Comparison of ENCODE assay signal across 15 cellular contexts in genomic region chr11:95767498-95767897, GRCh38. TPM values are rescaled to one million over a fixed set of nuclear protein-coding genes. Genes with fewer than 3 reads are reported as not detected.
DNase-seq lines count a peak whose midpoint lies in the region; ATAC-seq, FAIRE-seq and TF ChIP-seq lines count a peak whose summit lies in the region.
"Had no signal": no experiment of that assay in that cellular context is flagged by ENCODE, and none has a peak within 500 bp of the region (broad histone marks: within the 10 kb centered on the region; RNA-seq: fewer than 3 reads in every experiment).

No MANE protein-coding gene starts in this region.

- no peaks in the 10 kb centered on the region for H3K36me3 ChIP-seq in IMR-90 (ENCODE audit: control insufficient read depth, insufficient read depth, low read length)
- H3K36me3 ChIP-seq in bronchial epithelial cell (ENCODE audit: control insufficient read depth, insufficient read depth, low read length) = no peaks in the 10 kb centered on the region

- H3K4ac ChIP-seq in IMR-90 (ENCODE audit: low read depth, low read length) = no peak overlapping the region

- no peak overlapping the region for H2BK15ac ChIP-seq in IMR-90 (ENCODE audit: low read depth, low read length)

- H3K4me3 Mint-ChIP-seq in CD14-positive monocyte (peak overlapping the region in 1 of 2 donors; percentile 61), naive B cell (no peak overlapping the region), osteocyte (ENCODE audit: unreplicated experiment) (no peak overlapping the region)
- H3K4me3 Mint-ChIP-seq: activated naive CD4-positive, alpha-beta T cell treated with anti-CD3 and anti-CD28 coated beads, Interleukin-2, amount 10 ng/mL, durations not matched to agents 7 days and 5 days; dendritic cell treated with granulocyte-macrophage colony-stimulating factor and Interleukin-4, amounts not matched to agents 40 ng/mL and 50 ng/mL, for 4 days; natural killer cell treated with Interleukin-12 subunit alpha and Interleukin-12 subunit beta and Interleukin-15 and Interleukin-18, amount 100 ng/mL, for 72 hours had no signal

- in situ Hi-C loops in IMR-90 (cut with MboI; ENCODE audit: low sequenced_read_pairs) = loop anchor here (25.0 kb wide), 1 partner anchor 1155 kb away; no protein-coding TSS in a partner anchor

- H2AK5ac ChIP-seq in IMR-90 (ENCODE audit: low read depth, low read length) = peak overlapping the region; percentile 45

- intact Hi-C loops in CD14-positive monocyte (cut with micrococcal nuclease) (loop anchor here in 1 of 2 donors (10.0 kb wide), 2 partner anchors 683 to 1143 kb away; partner anchors contain the start of gene ENDOD1), IMR-90 (cut with micrococcal nuclease) (loop anchor here (10.0 kb wide), 1 partner anchor 1143 kb away; no protein-coding TSS in a partner anchor), left colon (cut with DNase I, micrococcal nuclease) (loop anchor here in 1 of 2 donors (10.0 kb wide), 1 partner anchor 613 kb away; no protein-coding TSS in a partner anchor)

- H3K27ac Mint-ChIP-seq in CD14-positive monocyte (peak overlapping the region; percentile 77 to 95 (median 86)), naive B cell (peak overlapping the region in 5 of 6 donors; percentile 1 to 72 (median 22)), osteocyte (ENCODE audit: unreplicated experiment) (no peak overlapping the region)
- H3K27ac Mint-ChIP-seq: activated naive CD4-positive, alpha-beta T cell treated with anti-CD3 and anti-CD28 coated beads, Interleukin-2, amount 10 ng/mL, durations not matched to agents 7 days and 5 days; dendritic cell treated with granulocyte-macrophage colony-stimulating factor and Interleukin-4, amounts not matched to agents 40 ng/mL and 50 ng/mL, for 4 days; natural killer cell treated with Interleukin-12 subunit alpha and Interleukin-12 subunit beta and Interleukin-15 and Interleukin-18, amount 100 ng/mL, for 72 hours had no signal

- no CpG with 5 or more reads among the region's 1 CpG for WGBS in IMR-90 (ENCODE audit: extremely low coverage in 2 of 2, insufficient read length in 1 of 2), 2 experiments

- H2BK120ac ChIP-seq in IMR-90 (ENCODE audit: low read depth, low read length) = 0 out of 2 replicates have a peak overlapping the region, but pooled peaks have one; percentile 35

- H3K4me3 ChIP-seq in IMR-90 (ENCODE audit: insufficient read depth, low read depth, low read length) (no peak overlapping the region), bronchial epithelial cell (ENCODE audit: low read depth, low read length) (no peak overlapping the region)
- H3K4me3 ChIP-seq: testis had no signal

- POLR2A ChIA-PET in IMR-90 (lab: Charles Lee; ENCODE audit: unreplicated experiment) = no interaction called here

- TF ChIP-seq CTCF in CD14-positive monocyte (IDR thresholded peaks at IDR 0.05) (no peak), IMR-90 (conservative IDR thresholded peaks at IDR 0.05; ENCODE audit: low read depth, low read length) (no peak), bronchial epithelial cell (IDR thresholded peaks at IDR 0.05; ENCODE audit: insufficient read depth, low read length, severe bottlenecking) (no peak), osteocyte (IDR thresholded peaks at IDR 0.05) (no peak)

- H3K79me1 ChIP-seq in IMR-90 (ENCODE audit: low read depth in 1 of 2, low read length in 2 of 2) = 0 out of 4 replicates have a peak, but pooled peaks cover 0 to 3% of the 10 kb centered on the region in 2 experiments

- no peak overlapping the region for H2AFZ ChIP-seq in IMR-90 (replicated peaks; ENCODE audit: low read length, poor library complexity)

- H3K36me3 Mint-ChIP-seq in CD14-positive monocyte (peaks cover 17 to 28% of the 10 kb centered on the region in 2 donors), naive B cell (peaks cover 0 to under 1% of the 10 kb centered on the region in 2 donors), osteocyte (ENCODE audit: unreplicated experiment) (peaks cover 9% of the 10 kb centered on the region)
- H3K36me3 Mint-ChIP-seq: natural killer cell treated with Interleukin-12 subunit alpha and Interleukin-12 subunit beta and Interleukin-15 and Interleukin-18, amount 100 ng/mL, for 72 hours had no signal

- H3K27ac ChIP-seq in IMR-90 (ENCODE audit: insufficient read depth, low read length) = no peak overlapping the region
- H3K27ac ChIP-seq: testis had no signal

- no peak for FAIRE-seq in bronchial epithelial cell (lab: Jason Lieb, UNC)
- FAIRE-seq: D721Med had no signal

- DNase-seq in CD14-positive monocyte (ENCODE audit: low spot score) = no peak
- peak; percentile 79 for DNase-seq in IMR-90
- DNase-seq in bronchial epithelial cell (ENCODE audit: low read depth) = peak; percentile 85
- no peak for DNase-seq in naive B cell
- DNase-seq in left colon = no peak
- DNase-seq in NCI-H524 treated with DMSO at 0.1 percent for 48 hours (lab: John Stamatoyannopoulos, UW) = no peak
- DNase-seq in osteocyte (ENCODE audit: extremely low spot score, unreplicated experiment) = no peak
- DNase-seq: activated naive CD4-positive, alpha-beta T cell treated with anti-CD3 and anti-CD28 coated beads, Interleukin-2, amount 10 ng/mL, durations not matched to agents 7 days and 5 days; NCI-H1417 treated with DMSO at 0.1 percent for 48 hours; SHP77; testis had no signal

- H2BK5ac ChIP-seq in IMR-90 (ENCODE audit: low read depth, low read length, poor library complexity, severe bottlenecking) = peak overlapping the region; percentile 58

- H3K9ac ChIP-seq in IMR-90 (ENCODE audit: low read depth, low read length) = no peak overlapping the region

- peaks cover 0 to 2% (median 0%) of the 10 kb centered on the region in 3 donors for H3K27me3 Mint-ChIP-seq in CD14-positive monocyte (ENCODE audit: low read depth in 3 of 3)
- H3K27me3 Mint-ChIP-seq in naive B cell = no peaks in the 10 kb centered on the region
- no peaks in the 10 kb centered on the region for H3K27me3 Mint-ChIP-seq in osteocyte (ENCODE audit: unreplicated experiment)
- H3K27me3 Mint-ChIP-seq: activated naive CD4-positive, alpha-beta T cell treated with anti-CD3 and anti-CD28 coated beads, Interleukin-2, amount 10 ng/mL, durations not matched to agents 7 days and 5 days; dendritic cell treated with granulocyte-macrophage colony-stimulating factor and Interleukin-4, amounts not matched to agents 40 ng/mL and 50 ng/mL, for 4 days; natural killer cell treated with Interleukin-12 subunit alpha and Interleukin-12 subunit beta and Interleukin-15 and Interleukin-18, amount 100 ng/mL, for 72 hours had no signal

- dilution Hi-C loops in IMR-90 (cut with HindIII; ENCODE audit: low sequenced_read_pairs, unreplicated experiment) = no loop called here

- no peak overlapping the region for H4K5ac ChIP-seq in IMR-90 (ENCODE audit: low read depth, low read length)

- H3K4me1 Mint-ChIP-seq in CD14-positive monocyte (peaks cover 17% of the 10 kb centered on the region), naive B cell (peaks cover 0 to 8% (median 0%) of the 10 kb centered on the region in 3 donors), osteocyte (ENCODE audit: unreplicated experiment) (no peaks in the 10 kb centered on the region)

- no peaks in the 10 kb centered on the region; the same call in 1 of the 2 replicates for H3K9me1 ChIP-seq in IMR-90 (ENCODE audit: insufficient read depth, low read length)

- no peak overlapping the region; the same call in 1 of the 2 replicates for H2BK20ac ChIP-seq in IMR-90 (ENCODE audit: low read depth, low read length)

- TF ChIP-seq POLR2A in IMR-90 (IDR thresholded peaks at IDR 0.05; ENCODE audit: low read depth, low read length) = no peak

- no peak overlapping the region for H3K18ac ChIP-seq in IMR-90 (ENCODE audit: low read depth, low read length)

- no TSS peak for BruUV-seq in IMR-90 (replicated peaks; lab: Mats Ljungman, UMichigan)

- 0 out of 2 replicates have a peak overlapping the region, but pooled peaks have one; percentile 71 for H3K14ac ChIP-seq in IMR-90 (replicated peaks; ENCODE audit: low read depth, low read length)

- ATAC-seq in IMR-90 (ENCODE audit: low read depth) (peak; percentile 56), naive B cell (ENCODE audit: low read depth in 2 of 2) (no peak), GM21367 (IDR thresholded peaks at IDR 0.05; ENCODE audit: unreplicated experiment) (no peak), left colon (no peak)
- ATAC-seq: natural killer cell treated with Interleukin-12 subunit alpha and Interleukin-12 subunit beta and Interleukin-15 and Interleukin-18, amount 100 ng/mL, for 72 hours had no signal

- no peaks in the 10 kb centered on the region for H3K9me3 ChIP-seq in IMR-90 (ENCODE audit: control insufficient read depth, insufficient read depth, low read length)
- H3K9me3 ChIP-seq: testis had no signal

- no peaks in the 10 kb centered on the region for H3K27me3 ChIP-seq in IMR-90 (ENCODE audit: control insufficient read depth, insufficient read depth, low read length)
- no peaks in the 10 kb centered on the region for H3K27me3 ChIP-seq in bronchial epithelial cell (ENCODE audit: control insufficient read depth, insufficient read depth, low read length)
- H3K27me3 ChIP-seq: testis had no signal

- H3K4me1 ChIP-seq in IMR-90 (ENCODE audit: control insufficient read depth, insufficient read depth, low read length) = peaks cover 2% of the 10 kb centered on the region; the same call in 1 of the 2 replicates
- H3K4me1 ChIP-seq: testis had no signal

- H3K23ac ChIP-seq in IMR-90 (ENCODE audit: low read depth, low read length) = no peak overlapping the region

- H4K91ac ChIP-seq in IMR-90 (ENCODE audit: insufficient read depth, low read depth, low read length) = no peak overlapping the region

- TF ChIP-seq RAD21 in IMR-90 (IDR thresholded peaks at IDR 0.05; ENCODE audit: low read length) = no peak

- H2AK9ac ChIP-seq in IMR-90 (replicated peaks; ENCODE audit: low read depth, low read length, poor library complexity) = no peak overlapping the region

- H3K56ac ChIP-seq in IMR-90 (ENCODE audit: extremely low read depth, insufficient read depth, low read length) = no peak overlapping the region

- H3K9me3 Mint-ChIP-seq in CD14-positive monocyte (no peaks in the 10 kb centered on the region), naive B cell (no peaks in the 10 kb centered on the region), osteocyte (ENCODE audit: unreplicated experiment) (no peaks in the 10 kb centered on the region)
- H3K9me3 Mint-ChIP-seq: activated naive CD4-positive, alpha-beta T cell treated with anti-CD3 and anti-CD28 coated beads, Interleukin-2, amount 10 ng/mL, durations not matched to agents 7 days and 5 days; dendritic cell treated with granulocyte-macrophage colony-stimulating factor and Interleukin-4, amounts not matched to agents 40 ng/mL and 50 ng/mL, for 4 days; natural killer cell treated with Interleukin-12 subunit alpha and Interleukin-12 subunit beta and Interleukin-15 and Interleukin-18, amount 100 ng/mL, for 72 hours had no signal

- H4K8ac ChIP-seq in IMR-90 (ENCODE audit: low read depth in 2 of 2, low read length in 2 of 2) = no peak overlapping the region

- CTCF ChIA-PET in IMR-90 (lab: Yijun Ruan, JAX) = no interaction called here

- no peaks in the 10 kb centered on the region for H4K20me1 ChIP-seq in IMR-90 (ENCODE audit: insufficient read depth, low read length)

- H3K4me2 ChIP-seq in IMR-90 (ENCODE audit: low read depth, low read length) = peak overlapping the region; percentile 44; the same call in 1 of the 2 replicates

RNA-seq across cellular contexts. Expression of gene FAM76B, which starts 22.1 kb away (rescaled TPM):
- polyA plus RNA-seq in CD14-positive monocyte (1 to 10 TPM; 7.8 to 8.2 TPM), IMR-90 (2012; rRNA removed) (9.8 and 12.7 TPM in 2 replicates), naive B cell (ENCODE audit: low read depth in 6 of 6) (10 to 100 TPM; 17.3 to 25.9 (median 22.1) TPM)
- total RNA-seq in IMR-90 (2012; rRNA removed) (14.3 and 15.8 TPM in 2 replicates), bronchial epithelial cell (15.2 and 22.9 TPM in 2 replicates), left colon (10 to 100 TPM; 14.5 to 16.8 TPM), osteocyte (26.7 and 27.2 TPM in 2 replicates)
- polyA plus RNA-seq in IMR-90 (2012; cell fraction: cytosol; rRNA removed) = 1.8 TPM in 2 replicates
- 18.1 and 77.4 TPM in 2 replicates for polyA plus RNA-seq in IMR-90 (2012; cell fraction: nucleus; rRNA removed; ENCODE audit: low replicate concordance)

RNA-seq across cellular contexts. Expression of gene CEP57, which starts 22.8 kb away (rescaled TPM):
- polyA plus RNA-seq in CD14-positive monocyte (10 to 100 TPM; 14.9 to 24.9 TPM), IMR-90 (2012; rRNA removed) (12.4 and 14.5 TPM in 2 replicates), naive B cell (ENCODE audit: low read depth in 6 of 6) (10 to 100 TPM; 40.2 to 59.8 (median 54.2) TPM)
- total RNA-seq in IMR-90 (2012; rRNA removed) (30.5 and 38.0 TPM in 2 replicates), bronchial epithelial cell (52.7 and 53.8 TPM in 2 replicates), left colon (10 to 100 TPM; 29.4 to 31.7 TPM), osteocyte (31.3 and 37.0 TPM in 2 replicates)
- 5.0 and 8.5 TPM in 2 replicates for polyA plus RNA-seq in IMR-90 (2012; cell fraction: cytosol; rRNA removed)
- 11.7 and 29.8 TPM in 2 replicates for polyA plus RNA-seq in IMR-90 (2012; cell fraction: nucleus; rRNA removed; ENCODE audit: low replicate concordance)

Comparison
In these comparisons a context has a peak if more than half of its experiments do, and no peak if none do; other contexts are left out.
1. DNase-seq: peak in IMR-90 (single experiment) and bronchial epithelial cell (single experiment); none in CD14-positive monocyte (single experiment), naive B cell (single experiment), left colon (0 of 2), NCI-H524 treated with DMSO at 0.1 percent for 48 hours (single experiment) and osteocyte (single experiment).